Comparison of ENCODE assay signal across 8 cellular contexts in the genomic region with DNA sequence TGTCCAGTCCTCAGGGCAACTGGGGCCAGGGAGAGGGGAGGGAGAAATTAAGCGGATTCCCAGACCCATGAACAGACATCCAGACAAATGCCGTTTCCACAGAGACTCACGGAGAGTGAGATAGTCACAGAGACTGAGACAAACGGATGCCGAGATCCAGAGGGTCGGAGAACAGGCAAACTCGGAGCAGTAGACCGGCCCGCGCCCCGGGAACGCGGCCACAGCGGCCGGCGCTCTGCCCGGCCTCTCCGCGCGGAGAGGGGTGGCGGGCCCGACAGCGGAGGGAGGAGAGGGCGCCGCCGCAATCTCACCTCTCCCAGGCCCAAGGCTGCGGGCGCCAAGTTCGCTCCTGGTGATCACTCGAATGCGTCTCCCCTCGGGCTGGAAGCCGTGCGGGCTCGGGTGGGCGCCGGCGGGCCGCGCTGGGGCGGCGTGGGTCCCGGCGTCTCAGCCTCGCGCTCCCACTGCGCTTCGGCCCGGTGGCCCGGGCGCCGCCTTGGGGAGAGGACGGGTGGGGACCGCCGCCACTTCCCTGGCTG. TPM values are rescaled to one million over a fixed set of nuclear protein-coding genes. Genes with fewer than 3 reads are reported as not detected.
DNase-seq lines count a peak whose midpoint lies in the region; ATAC-seq and TF ChIP-seq lines count a peak whose summit lies in the region.

No MANE protein-coding gene starts in this region.

- H3K27me3 Mint-ChIP-seq in natural killer cell treated with Interleukin-12 subunit alpha and Interleukin-12 subunit beta and Interleukin-15 and Interleukin-18, amount 100 ng/mL, for 72 hours = peaks cover 0 to 16% of the 10 kb centered on the region in 2 donors

- H3K27ac ChIP-seq in C4-2B (peak overlapping the region; percentile 73), RWPE2 (ENCODE audit: poor library complexity, severe bottlenecking) (peak overlapping the region; percentile 52)

- no peaks in the 10 kb centered on the region for H3K9me3 ChIP-seq in RWPE2 (ENCODE audit: severe bottlenecking)

- H3K9me3 Mint-ChIP-seq in natural killer cell treated with Interleukin-12 subunit alpha and Interleukin-12 subunit beta and Interleukin-15 and Interleukin-18, amount 100 ng/mL, for 72 hours = no peaks in the 10 kb centered on the region

- TF ChIP-seq CTCF in C4-2B (conservative IDR thresholded peaks at IDR 0.05) = no peak
- no peak for TF ChIP-seq CTCF in RWPE2 (IDR thresholded peaks at IDR 0.05; ENCODE audit: poor library complexity, severe bottlenecking)
- no peak for TF ChIP-seq CTCF in epithelial cell of esophagus (IDR thresholded peaks at IDR 0.05; ENCODE audit: insufficient read depth, low read depth, low read length, missing control alignments)

- peaks cover 4% of the 10 kb centered on the region for H3K36me3 Mint-ChIP-seq in natural killer cell treated with Interleukin-12 subunit alpha and Interleukin-12 subunit beta and Interleukin-15 and Interleukin-18, amount 100 ng/mL, for 72 hours

- H3K4me3 Mint-ChIP-seq in natural killer cell treated with Interleukin-12 subunit alpha and Interleukin-12 subunit beta and Interleukin-15 and Interleukin-18, amount 100 ng/mL, for 72 hours = peak overlapping the region; percentile 96

- H3K4me1 ChIP-seq in RWPE2 (ENCODE audit: insufficient read depth, poor library complexity, severe bottlenecking) = peaks cover 5% of the 10 kb centered on the region

- H3K36me3 ChIP-seq in RWPE2 (ENCODE audit: low read depth) = no peaks in the 10 kb centered on the region

- H3K27me3 ChIP-seq in RWPE2 (ENCODE audit: insufficient read depth, poor library complexity, severe bottlenecking) = peaks cover 37% of the 10 kb centered on the region

- DNase-seq in RWPE2 (ENCODE audit: low spot score) (no peak), epithelial cell of esophagus (ENCODE audit: low read depth) (peak; percentile 42), cerebellum (ENCODE audit: low spot score) (no peak), COR-L47 (lab: John Stamatoyannopoulos, UW) (no peak)
- no peak for DNase-seq in natural killer cell treated with Interleukin-12 subunit alpha and Interleukin-12 subunit beta and Interleukin-15 and Interleukin-18, amount 100 ng/mL, for 72 hours (ENCODE audit: low spot score)

- ATAC-seq in GM18858 (IDR thresholded peaks at IDR 0.05; ENCODE audit: unreplicated experiment) (peak; percentile 3), HG03039 (IDR thresholded peaks at IDR 0.05; ENCODE audit: unreplicated experiment) (peak; percentile 14), RWPE2 (ENCODE audit: low read depth) (peak; percentile 44)
- ATAC-seq in natural killer cell treated with Interleukin-12 subunit alpha and Interleukin-12 subunit beta and Interleukin-15 and Interleukin-18, amount 100 ng/mL, for 72 hours = peak; percentile 7 to 15

- peak overlapping the region; percentile 82 for H3K27ac Mint-ChIP-seq in natural killer cell treated with Interleukin-12 subunit alpha and Interleukin-12 subunit beta and Interleukin-15 and Interleukin-18, amount 100 ng/mL, for 72 hours

- peaks cover 22 to 32% of the 10 kb centered on the region in 2 donors for H3K4me1 Mint-ChIP-seq in natural killer cell treated with Interleukin-12 subunit alpha and Interleukin-12 subunit beta and Interleukin-15 and Interleukin-18, amount 100 ng/mL, for 72 hours (ENCODE audit: low read depth in 2 of 2)

- H3K4me3 ChIP-seq in RWPE2 (ENCODE audit: severe bottlenecking) (peak overlapping the region; percentile 68), epithelial cell of esophagus (ENCODE audit: low read length) (peak overlapping the region; percentile 49)

RNA-seq across cellular contexts. Expression of gene FOXD2, which starts 0.8 kb away (rescaled TPM):
- total RNA-seq in natural killer cell treated with Interleukin-12 subunit alpha and Interleukin-12 subunit beta and Interleukin-15 and Interleukin-18, amount 100 ng/mL, for 72 hours = under 1 TPM; 0.33 to 0.36 TPM
- 0.18 TPM for total RNA-seq in cerebellum

RNA-seq across cellular contexts. Expression of gene FOXE3, which starts 21.0 kb away (rescaled TPM):
- total RNA-seq in natural killer cell treated with Interleukin-12 subunit alpha and Interleukin-12 subunit beta and Interleukin-15 and Interleukin-18, amount 100 ng/mL, for 72 hours = not detected
- total RNA-seq in cerebellum = not detected
